In the genomic region with DNA sequence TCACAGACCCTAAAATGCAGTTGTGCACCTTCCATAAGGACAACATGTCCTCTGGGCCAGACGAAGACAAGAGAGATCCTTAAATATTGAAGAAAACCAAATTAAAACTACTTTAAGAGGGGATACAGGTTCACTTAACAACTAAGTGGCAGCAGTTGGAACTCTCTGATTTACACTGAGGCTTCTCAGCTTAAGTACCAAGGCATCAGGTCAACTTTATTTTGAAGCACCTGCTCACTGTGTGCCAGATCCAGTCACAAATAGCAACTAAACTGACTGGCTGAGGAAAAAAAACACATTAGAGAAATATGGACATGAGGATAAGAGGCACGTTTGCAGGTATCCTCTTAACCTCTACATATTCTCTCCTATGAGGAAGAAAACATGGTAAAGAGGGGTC, we compare ENCODE assay signal across 29 cellular contexts. TPM values are rescaled to one million over a fixed set of nuclear protein-coding genes. Genes with fewer than 3 reads are reported as not detected.
DNase-seq lines count a peak whose midpoint lies in the region; ATAC-seq and TF ChIP-seq lines count a peak whose summit lies in the region.
"Had no signal": no experiment of that assay in that cellular context is flagged by ENCODE, and none has a peak within 500 bp of the region (broad histone marks: within the 10 kb centered on the region; RNA-seq: fewer than 3 reads in every experiment).

No MANE protein-coding gene starts in this region.

- H3K4me2 ChIP-seq in SK-N-SH, result 0 out of 2 replicates have a peak overlapping the region, but pooled peaks have one; percentile 5
- peak overlapping the region; percentile 74; the same call in 1 of the 2 replicates for H3K4me2 ChIP-seq in IMR-90 (ENCODE audit: low read depth, low read length)
- H3K4me2 ChIP-seq in mesendoderm (ENCODE audit: low read length), result no peak overlapping the region
- peak overlapping the region; percentile 67 for H3K4me2 ChIP-seq in smooth muscle cell

- no peak for TF ChIP-seq EP300 in SK-N-SH (IDR thresholded peaks at IDR 0.05; ENCODE audit: borderline replicate concordance in 1 of 2, low read depth in 1 of 2, low read length in 1 of 2)

- no peak overlapping the region for H3K9ac ChIP-seq in SK-N-SH
- no peak overlapping the region; the same call in 1 of the 2 replicates for H3K9ac ChIP-seq in IMR-90 (ENCODE audit: low read depth, low read length)
- no peak overlapping the region for H3K9ac ChIP-seq in mesendoderm (ENCODE audit: low read length)
- peak overlapping the region; percentile 10 for H3K9ac ChIP-seq in smooth muscle cell (ENCODE audit: low read depth)

- no TSS peak for BruUV-seq in IMR-90 (replicated peaks; lab: Mats Ljungman, UMichigan)

- H3F3A ChIP-seq in SK-N-SH (replicated peaks; ENCODE audit: insufficient read depth) (peaks cover 6% of the 10 kb centered on the region), smooth muscle cell (ENCODE audit: low read depth) (peaks cover 47% of the 10 kb centered on the region)

- H4K8ac ChIP-seq in IMR-90 (ENCODE audit: low read depth in 2 of 2, low read length in 2 of 2) (peak overlapping the region in 1 of 2 experiments; percentile 43; a peak in 1 of 4 replicates), mesendoderm (ENCODE audit: low read depth, low read length) (no peak overlapping the region)

- intact Hi-C loops in IMR-90 (cut with micrococcal nuclease), result no loop called here

- H2BK20ac ChIP-seq in IMR-90 (ENCODE audit: low read depth, low read length), result peak overlapping the region; percentile 2; the same call in 1 of the 2 replicates

- H3K9me3 ChIP-seq in SK-N-SH (no peaks in the 10 kb centered on the region), IMR-90 (ENCODE audit: control insufficient read depth, insufficient read depth, low read length) (no peaks in the 10 kb centered on the region), smooth muscle cell (replicated peaks; ENCODE audit: low read depth) (no peaks in the 10 kb centered on the region)
- H3K9me3 ChIP-seq: ovary, testis had no signal

- dilution Hi-C loops in IMR-90 (cut with HindIII; ENCODE audit: low sequenced_read_pairs, unreplicated experiment), result no loop called here

- in situ Hi-C loops in IMR-90 (cut with MboI; ENCODE audit: low sequenced_read_pairs), result no loop called here

- H3K27ac ChIP-seq in SK-N-SH (ENCODE audit: low read depth in 2 of 2, low read length in 1 of 2), result peak overlapping the region in 1 of 2 experiments; percentile 61; a peak in 2 of 4 replicates
- peak overlapping the region; percentile 53; the same call in 1 of the 2 replicates for H3K27ac ChIP-seq in IMR-90 (ENCODE audit: insufficient read depth, low read length)
- H3K27ac ChIP-seq in mesendoderm (ENCODE audit: low read depth, low read length), result peak overlapping the region; percentile 37
- peak overlapping the region; percentile 90 for H3K27ac ChIP-seq in smooth muscle cell (ENCODE audit: low read depth)
- H3K27ac ChIP-seq: foreskin keratinocyte, ovary had no signal

- H3K23ac ChIP-seq in IMR-90 (ENCODE audit: low read depth, low read length), result peak overlapping the region; percentile 18; the same call in 1 of the 2 replicates
- no peak overlapping the region for H3K23ac ChIP-seq in mesendoderm (ENCODE audit: low read length)

- H3K14ac ChIP-seq in IMR-90 (replicated peaks; ENCODE audit: low read depth, low read length), result peak overlapping the region; percentile 78; the same call in 1 of the 2 replicates

- peaks cover 7 to 10% of the 10 kb centered on the region in 2 experiments for H3K79me1 ChIP-seq in IMR-90 (ENCODE audit: low read depth in 1 of 2, low read length in 2 of 2)
- H3K79me1 ChIP-seq in mesendoderm (ENCODE audit: low read length), result no peaks in the 10 kb centered on the region

- H4K5ac ChIP-seq in IMR-90 (ENCODE audit: low read depth, low read length), result peak overlapping the region; percentile 27; the same call in 1 of the 2 replicates
- H4K5ac ChIP-seq in mesendoderm (ENCODE audit: low read length), result no peak overlapping the region

- POLR2A ChIA-PET in SK-N-SH (lab: Yijun Ruan, JAX), result no interaction called here
- POLR2A ChIA-PET in IMR-90 (lab: Charles Lee; ENCODE audit: unreplicated experiment), result no interaction called here

- H3K9me1 ChIP-seq in IMR-90 (ENCODE audit: insufficient read depth, low read length), result peaks cover 6% of the 10 kb centered on the region; the same call in 1 of the 2 replicates

- H3K9me2 ChIP-seq in SK-N-SH, result no peaks in the 10 kb centered on the region

- H2AK9ac ChIP-seq in IMR-90 (replicated peaks; ENCODE audit: low read depth, low read length, poor library complexity), result no peak overlapping the region

- H3K56ac ChIP-seq in IMR-90 (ENCODE audit: extremely low read depth, insufficient read depth, low read length), result no peak overlapping the region; the same call in 1 of the 2 replicates
- H3K56ac ChIP-seq in mesendoderm (ENCODE audit: low read length), result no peak overlapping the region

- no peak for TF ChIP-seq CTCF in SK-N-SH (IDR thresholded peaks at IDR 0.05)
- no peak for TF ChIP-seq CTCF in IMR-90 (conservative IDR thresholded peaks at IDR 0.05; ENCODE audit: low read depth, low read length)
- TF ChIP-seq CTCF in smooth muscle cell (IDR thresholded peaks at IDR 0.05; ENCODE audit: borderline replicate concordance, insufficient read depth, poor library complexity, severe bottlenecking), result no peak

- H3K4me1 ChIP-seq in SK-N-SH (ENCODE audit: control insufficient read depth in 1 of 2, insufficient read depth in 2 of 2, low read depth in 1 of 2, low read length in 1 of 2), result peaks cover 6 to 20% of the 10 kb centered on the region in 2 experiments; a peak in 3 of 4 replicates
- H3K4me1 ChIP-seq in IMR-90 (ENCODE audit: control insufficient read depth, insufficient read depth, low read length), result peaks cover 14% of the 10 kb centered on the region
- H3K4me1 ChIP-seq in mesendoderm (ENCODE audit: control insufficient read depth, low read depth, low read length), result peaks cover 6% of the 10 kb centered on the region
- peaks cover 35% of the 10 kb centered on the region for H3K4me1 ChIP-seq in smooth muscle cell (ENCODE audit: low read depth)
- H3K4me1 ChIP-seq: foreskin keratinocyte, testis had no signal

- H3K36me3 ChIP-seq in SK-N-SH (replicated peaks in 1 of 2; ENCODE audit: control insufficient read depth in 1 of 2, insufficient read depth in 2 of 2, low read length in 1 of 2), result peaks cover 33 to 34% of the 10 kb centered on the region in 2 experiments
- H3K36me3 ChIP-seq in IMR-90 (ENCODE audit: control insufficient read depth, insufficient read depth, low read length), result peaks cover 12% of the 10 kb centered on the region
- H3K36me3 ChIP-seq in mesendoderm (ENCODE audit: control insufficient read depth, insufficient read depth, low read length), result peaks cover 1% of the 10 kb centered on the region
- H3K36me3 ChIP-seq in smooth muscle cell (ENCODE audit: low read depth), result peaks cover 4% of the 10 kb centered on the region
- H3K36me3 ChIP-seq: ovary had no signal

- H3K4me3 ChIP-seq in SK-N-SH (ENCODE audit: low read depth in 2 of 2, low read length in 1 of 2) (no peak overlapping the region), IMR-90 (ENCODE audit: insufficient read depth, low read depth, low read length) (no peak overlapping the region), mesendoderm (ENCODE audit: low read length) (no peak overlapping the region), smooth muscle cell (no peak overlapping the region)
- H3K4me3 ChIP-seq: hepatocyte, ovary, testis had no signal

- H4K91ac ChIP-seq in IMR-90 (ENCODE audit: insufficient read depth, low read depth, low read length), result peak overlapping the region; percentile 74; the same call in 1 of the 2 replicates

- H2AFZ ChIP-seq in SK-N-SH (ENCODE audit: low read depth) (no peak overlapping the region), IMR-90 (replicated peaks; ENCODE audit: low read length, poor library complexity) (no peak overlapping the region), smooth muscle cell (ENCODE audit: low read depth) (no peak overlapping the region)
- H2AFZ ChIP-seq: hepatocyte had no signal

- ATAC-seq in SK-N-SH treated with all-trans-retinoic acid at 6 μM for 48 hours (no peak), IMR-90 (ENCODE audit: low read depth) (no peak), GM18858 (IDR thresholded peaks at IDR 0.05; ENCODE audit: unreplicated experiment) (no peak)
- ATAC-seq: esophagus mucosa; foreskin keratinocyte; HCT116; left colon; naive thymus-derived CD8-positive, alpha-beta T cell; sciatic nerve; stimulated activated naive B cell treated with anti-CD40 and anti-IgM and Interleukin-4, amounts not matched to agents 10 μg/mL and 1 μg/mL and 100 μg/mL, for 72 hours had no signal

- H3K4ac ChIP-seq in IMR-90 (ENCODE audit: low read depth, low read length) (peak overlapping the region; percentile 47; the same call in 1 of the 2 replicates), mesendoderm (ENCODE audit: low read depth, low read length) (no peak overlapping the region)

- H2BK15ac ChIP-seq in IMR-90 (ENCODE audit: low read depth, low read length), result 0 out of 3 replicates have a peak overlapping the region, but pooled peaks have one; percentile 10
- no peak overlapping the region for H2BK15ac ChIP-seq in mesendoderm (replicated peaks; ENCODE audit: low read depth)

- H4K20me1 ChIP-seq in SK-N-SH (ENCODE audit: insufficient read depth) (no peaks in the 10 kb centered on the region), IMR-90 (ENCODE audit: insufficient read depth, low read length) (no peaks in the 10 kb centered on the region), smooth muscle cell (ENCODE audit: low read depth) (no peaks in the 10 kb centered on the region)

- CTCF ChIA-PET in SK-N-SH (lab: Yijun Ruan, JAX) (interaction anchor here (0.6 to 1.9 kb wide), 3 partner anchors 23 to 128 kb away, joined by 3 to 5 read pairs (median 3); no protein-coding TSS in a partner anchor), IMR-90 (lab: Yijun Ruan, JAX) (interaction anchor here (0.5 to 1.2 kb wide), 2 partner anchors 24 to 1387 kb away, joined by 3 to 4 read pairs; no protein-coding TSS in a partner anchor)

- DNase-seq in SK-N-SH (no peak), IMR-90 (no peak), mesendoderm (no peak), smooth muscle cell (lab: John Stamatoyannopoulos, UW; ENCODE audit: unreplicated experiment) (no peak), germinal center (ENCODE audit: low spot score) (no peak), NCI-H1930 (lab: John Stamatoyannopoulos, UW) (no peak)
- DNase-seq: activated CD4-positive, alpha-beta T cell treated with anti-CD3 and anti-CD28 coated beads, Interleukin-2, amount 50 U/mL, for 4 hours; activated CD4-positive, CD25-positive, alpha-beta regulatory T cell; activated naive CD4-positive, alpha-beta T cell treated with anti-CD3 and anti-CD28 coated beads, Interleukin-2, amount 10 ng/mL, durations not matched to agents 7 days and 5 days; amniotic stem cell; CD4-positive, alpha-beta T cell; endodermal cell; foreskin keratinocyte; left colon; midbrain; naive thymus-derived CD8-positive, alpha-beta T cell; NCI-H1048; NCI-H187 treated with DMSO at 0.1 percent for 48 hours; ovary; SIG-M5; stimulated activated CD4-positive, alpha-beta T cell treated with anti-CD3 and anti-CD28 coated beads, Interleukin-4, amount 100 ng/mL, for 4 hours; stimulated activated naive B cell treated with anti-CD40 and anti-IgM and Interleukin-4, amounts not matched to agents 10 μg/mL and 1 μg/mL and 100 μg/mL, for 72 hours; testis had no signal

- H2AK5ac ChIP-seq in IMR-90 (ENCODE audit: low read depth, low read length) (peak overlapping the region; percentile 12; the same call in 1 of the 2 replicates), mesendoderm (ENCODE audit: low read length) (no peak overlapping the region)

- H2BK5ac ChIP-seq in IMR-90 (ENCODE audit: low read depth, low read length, poor library complexity, severe bottlenecking) (peak overlapping the region; percentile 80), mesendoderm (ENCODE audit: low read length) (no peak overlapping the region)

- WGBS in SK-N-SH (ENCODE audit: low lambda C conversion rate), result 86% methylated on average over 2 of the region's 2 CpGs
- WGBS in IMR-90 (ENCODE audit: extremely low coverage in 2 of 2, insufficient read length in 1 of 2), 2 experiments, result no CpG with 5 or more reads among the region's 2 CpGs
- no CpG with 5 or more reads among the region's 2 CpGs for WGBS in mesendoderm (ENCODE audit: extremely low coverage, insufficient coverage, low lambda C conversion rate)
- 50% methylated on average over 2 of the region's 2 CpGs for WGBS in smooth muscle cell (ENCODE audit: low lambda C conversion rate)

- H3K27me3 ChIP-seq in SK-N-SH (ENCODE audit: insufficient read depth) (no peaks in the 10 kb centered on the region), IMR-90 (ENCODE audit: control insufficient read depth, insufficient read depth, low read length) (no peaks in the 10 kb centered on the region), mesendoderm (ENCODE audit: insufficient read depth, low read length, poor library complexity) (no peaks in the 10 kb centered on the region), smooth muscle cell (ENCODE audit: low read depth) (no peaks in the 10 kb centered on the region)
- H3K27me3 ChIP-seq: foreskin keratinocyte, hepatocyte, ovary, testis had no signal

- peak overlapping the region; percentile 49 for H2BK120ac ChIP-seq in IMR-90 (ENCODE audit: low read depth, low read length)
- H2BK120ac ChIP-seq in mesendoderm (ENCODE audit: low read depth, low read length), result no peak overlapping the region

- no peak for TF ChIP-seq RAD21 in SK-N-SH (IDR thresholded peaks at IDR 0.05; ENCODE audit: low read length)
- no peak for TF ChIP-seq RAD21 in IMR-90 (IDR thresholded peaks at IDR 0.05; ENCODE audit: low read length)

- H3K18ac ChIP-seq in IMR-90 (ENCODE audit: low read depth, low read length) (peak overlapping the region; percentile 66; the same call in 1 of the 2 replicates), mesendoderm (ENCODE audit: low read length) (no peak overlapping the region)

- H3K79me2 ChIP-seq in SK-N-SH (ENCODE audit: insufficient read depth), result no peaks in the 10 kb centered on the region
- H3K79me2 ChIP-seq in mesendoderm (ENCODE audit: control insufficient read depth, insufficient read depth, low read length), result no peaks in the 10 kb centered on the region
- H3K79me2 ChIP-seq in smooth muscle cell (ENCODE audit: low read depth), result peaks cover 16% of the 10 kb centered on the region
- H3K79me2 ChIP-seq: hepatocyte had no signal

- no peak for TF ChIP-seq POLR2A in IMR-90 (IDR thresholded peaks at IDR 0.05; ENCODE audit: low read depth, low read length)

RNA-seq across cellular contexts. Expression of a gene that starts 33.2 kb away (rescaled TPM):
- polyA plus RNA-seq in SK-N-SH (2012; rRNA removed), result 4.8 and 7.2 TPM in 2 replicates
- 6.8 and 6.9 TPM in 2 replicates for polyA plus RNA-seq in SK-N-SH (2012; cell fraction: cytosol; rRNA removed)
- 3.2 and 6.8 TPM in 2 replicates for polyA plus RNA-seq in SK-N-SH (2012; cell fraction: nucleus; rRNA removed)
- total RNA-seq in IMR-90 (2012; rRNA removed), result 16.3 and 23.1 TPM in 2 replicates
- 6.0 and 7.2 TPM in 2 replicates for polyA plus RNA-seq in IMR-90 (2012; rRNA removed)
- 1.6 and 1.7 TPM in 2 replicates for polyA plus RNA-seq in IMR-90 (2012; cell fraction: cytosol; rRNA removed)
- 1.2 and 9.4 TPM in 2 replicates for polyA plus RNA-seq in IMR-90 (2012; cell fraction: nucleus; rRNA removed; ENCODE audit: low replicate concordance)
- polyA plus RNA-seq in mesendoderm (2013, experiment 1 of 2), result 2.9 TPM
- polyA plus RNA-seq in mesendoderm (2013, experiment 2 of 2), result 2.5 TPM
- 28.2 and 29.9 TPM in 2 replicates for total RNA-seq in smooth muscle cell
- 8.6 and 13.3 TPM in 2 replicates for polyA plus RNA-seq in smooth muscle cell
